ENCODE assay signal across 8 cellular contexts in genomic region chr2:25672500-25673169, GRCh38. TPM values are rescaled to one million over a fixed set of nuclear protein-coding genes. Genes with fewer than 3 reads are reported as not detected.
DNase-seq lines count a peak whose midpoint lies in the region; ATAC-seq and TF ChIP-seq lines count a peak whose summit lies in the region.

No MANE protein-coding gene starts in this region.

- peaks cover 3 to 20% (median 8%) of the 10 kb centered on the region in 4 donors for H3K4me1 ChIP-seq in liver (ENCODE audit: control insufficient read depth in 4 of 4, insufficient read depth in 4 of 4, low read length in 3 of 4)

- H3K36me3 ChIP-seq in liver (ENCODE audit: control insufficient read depth in 4 of 4, insufficient read depth in 3 of 4, low read depth in 1 of 4, low read length in 3 of 4): no peaks in the 10 kb centered on the region

- WGBS in liver: 2% methylated on average over 40 of the region's 40 CpGs

- TF ChIP-seq CTCF in choroid plexus epithelial cell (conservative IDR thresholded peaks at IDR 0.05; ENCODE audit: low read depth, low read length) (no peak), liver (IDR thresholded peaks at IDR 0.05; ENCODE audit: low read depth, low read length, missing input control) (no peak)

- no peaks in the 10 kb centered on the region for H3K9me3 ChIP-seq in liver (ENCODE audit: control insufficient read depth in 4 of 4, low read length in 3 of 4)

- no peak for TF ChIP-seq RAD21 in liver (IDR thresholded peaks at IDR 0.05)

- peak; percentile 71 for ATAC-seq in HG02759 (IDR thresholded peaks at IDR 0.05; ENCODE audit: unreplicated experiment)

- H3K27me3 ChIP-seq in liver (ENCODE audit: control insufficient read depth in 4 of 4, insufficient read depth in 4 of 4, low read length in 3 of 4): no peaks in the 10 kb centered on the region

- peak overlapping the region; percentile 74 for H3K4me3 ChIP-seq in choroid plexus epithelial cell (ENCODE audit: low read depth, low read length)
- peak overlapping the region; percentile 79 to 89 (median 81) for H3K4me3 ChIP-seq in liver (ENCODE audit: low read depth in 1 of 3, low read length in 3 of 3)

- peak overlapping the region; percentile 86 to 92 for H3K27ac ChIP-seq in liver (ENCODE audit: low read depth in 1 of 2, low read length in 2 of 2)

- H3K9ac ChIP-seq in liver (ENCODE audit: low read depth in 1 of 2, low read length in 2 of 2): peak overlapping the region; percentile 75 to 86

- peak; percentile 77 for DNase-seq in DMS53 (lab: John Stamatoyannopoulos, UW)
- DNase-seq in DMS53 treated with DMSO at 0.1 percent for 48 hours (lab: John Stamatoyannopoulos, UW; ENCODE audit: unreplicated experiment): no peak
- DNase-seq in NCI-H187 (lab: John Stamatoyannopoulos, UW): peak; percentile 46 to 69
- DNase-seq in activated CD4-positive, alpha-beta T cell treated with anti-CD3 and anti-CD28 coated beads for 24 hours (ENCODE audit: low read depth in 2 of 2): peak; percentile 44 to 48
- DNase-seq in choroid plexus epithelial cell (ENCODE audit: low read depth): peak; percentile 55
- peak; percentile 67 to 69 for DNase-seq in stimulated activated CD4-positive, alpha-beta T cell treated with anti-CD3 and anti-CD28 coated beads, Interleukin-4, amount 100 ng/mL, for 4 hours

TF ChIP-seq in liver, 16 proteins besides CTCF, POLR2A, EP300 and RAD21:
- TF ChIP-seq HNF4G (IDR thresholded peaks at IDR 0.05) (no peak), REST (IDR thresholded peaks at IDR 0.05) (peak; percentile 5), SP1 (IDR thresholded peaks at IDR 0.05) (peak; percentile 16), YY1 (IDR thresholded peaks at IDR 0.05) (peak; percentile 21)

RNA-seq across cellular contexts. Expression of gene DTNB, which starts 0.7 kb away (rescaled TPM):
- 10 to 100 TPM in 1 of 2 donors, 1 to 10 TPM in 1; 3.8 to 10.5 TPM for total RNA-seq in liver
- 1 to 10 TPM; 3.3 to 9.1 TPM for polyA plus RNA-seq in liver
